ENCODE assay signal across 11 cellular contexts in genomic region chr13:35917252-35917941, GRCh38.
DNase-seq lines count a peak whose midpoint lies in the region; ATAC-seq and TF ChIP-seq lines count a peak whose summit lies in the region.
"Had no signal": no experiment of that assay in that cellular context is flagged by ENCODE, and none has a peak within 500 bp of the region (broad histone marks: within the 10 kb centered on the region; RNA-seq: fewer than 3 reads in every experiment).

No MANE protein-coding gene starts in this region.

- no peaks in the 10 kb centered on the region for H3K36me3 ChIP-seq in left ventricle myocardium inferior
- H3K36me3 ChIP-seq in heart left ventricle, result no peaks in the 10 kb centered on the region
- H3K36me3 ChIP-seq: sigmoid colon had no signal

- H3K4me3 ChIP-seq in left ventricle myocardium inferior (peak overlapping the region; percentile 27), heart left ventricle (peak overlapping the region in 6 of 12 donors; percentile 5 to 38 (median 34))
- H3K4me3 ChIP-seq: sigmoid colon had no signal

- POLR2A ChIA-PET in RWPE1 (lab: Yijun Ruan, JAX; ENCODE audit: low non-redundant PET), result no interaction called here

- intact Hi-C loops in left ventricle myocardium inferior (cut with micrococcal nuclease) (no loop called here), heart left ventricle (cut with DNase I) (no loop called here)

- DNase-seq in left ventricle myocardium inferior, result no peak
- DNase-seq in heart left ventricle, result no peak
- DNase-seq in M059J (ENCODE audit: low read depth), result peak; percentile 71
- peak; percentile 14 for DNase-seq in glomerular visceral epithelial cell (ENCODE audit: extremely low spot score)
- DNase-seq in middle frontal gyrus (ENCODE audit: extremely low spot score, low spot score), result no peak
- no peak for DNase-seq in RWPE1 (ENCODE audit: low spot score)
- DNase-seq in SK-N-DZ (ENCODE audit: low spot score), result no peak
- DNase-seq in occipital lobe (lab: John Stamatoyannopoulos, UW), result no peak
- DNase-seq: ACHN, sigmoid colon had no signal

- H3K9me3 ChIP-seq in left ventricle myocardium inferior (replicated peaks) (no peaks in the 10 kb centered on the region), heart left ventricle (no peaks in the 10 kb centered on the region)
- H3K9me3 ChIP-seq: sigmoid colon had no signal

- no peak for TF ChIP-seq CTCF in left ventricle myocardium inferior (IDR thresholded peaks at IDR 0.05; ENCODE audit: borderline replicate concordance)
- TF ChIP-seq CTCF in heart left ventricle (IDR thresholded peaks at IDR 0.05), result no peak
- no peak for TF ChIP-seq CTCF in RWPE1 (conservative IDR thresholded peaks at IDR 0.05; ENCODE audit: low read depth)

- no peak for ATAC-seq in heart left ventricle
- ATAC-seq: left lobe of liver had no signal

- no peaks in the 10 kb centered on the region for H3K4me1 ChIP-seq in left ventricle myocardium inferior
- H3K4me1 ChIP-seq in heart left ventricle, result peaks cover 0 to 11% (median 0%) of the 10 kb centered on the region in 12 donors

- H3K27ac ChIP-seq in left ventricle myocardium inferior (replicated peaks) (peak overlapping the region; percentile 5), heart left ventricle (peak overlapping the region in 3 of 12 donors; percentile 44 to 64 (median 49)), RWPE1 (no peak overlapping the region)
- H3K27ac ChIP-seq: sigmoid colon had no signal

- CTCF ChIA-PET in RWPE1 (lab: Yijun Ruan, JAX), result interaction anchor here (0.5 to 0.6 kb wide), 2 partner anchors 38 to 325 kb away, joined by 5 to 7 read pairs; no protein-coding TSS in a partner anchor

- 49 to 58% (median 54%) methylated on average over 13 of the region's 13 CpGs for WGBS in heart left ventricle, 4 donors

- H3K27me3 ChIP-seq in left ventricle myocardium inferior (ENCODE audit: low read depth) (no peaks in the 10 kb centered on the region), heart left ventricle (no peaks in the 10 kb centered on the region)
- H3K27me3 ChIP-seq: sigmoid colon had no signal

- no peak for TF ChIP-seq POLR2A in heart left ventricle (IDR thresholded peaks at IDR 0.05)

Comparison
In these comparisons a context has a peak if more than half of its experiments do, and no peak if none do; other contexts are left out.
1. DNase-seq: peak in M059J (single experiment) and glomerular visceral epithelial cell (single experiment); none in left ventricle myocardium inferior (single experiment), heart left ventricle (0 of 5), middle frontal gyrus (single experiment), RWPE1 (single experiment), SK-N-DZ (single experiment) and occipital lobe (single experiment).